In the genomic region with DNA sequence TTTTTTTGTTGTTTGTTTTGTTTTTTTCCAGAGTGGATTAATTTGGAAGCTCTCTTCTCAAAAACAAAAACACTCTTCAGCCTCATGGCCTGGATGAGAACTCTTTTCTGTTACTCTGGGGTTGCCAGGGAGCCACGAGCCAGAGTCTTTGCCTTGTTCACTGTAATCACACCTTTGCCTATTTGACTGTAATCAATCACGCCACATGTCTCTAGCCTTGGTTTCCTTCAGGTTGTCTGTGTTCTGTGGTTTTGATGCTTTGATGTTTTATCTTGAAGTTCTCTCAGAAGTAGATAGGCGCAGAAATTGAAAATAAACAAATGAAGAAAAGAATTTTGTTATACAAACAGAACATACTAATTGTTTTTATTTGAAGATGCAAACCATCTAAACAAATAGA, we compare ENCODE assay signal across 18 cellular contexts.
"Had no signal": no experiment of that assay in that cellular context is flagged by ENCODE, and none has a peak within 500 bp of the region (broad histone marks: within the 10 kb centered on the region; RNA-seq: fewer than 3 reads in every experiment).

No MANE protein-coding gene starts in this region.

- H3K36me3 ChIP-seq: esophagus squamous epithelium, lower lobe of right lung, thyroid gland had no signal

- H3K9me3 Mint-ChIP-seq: activated CD4-positive, alpha-beta memory T cell treated with anti-CD3 and anti-CD28 coated beads for 36 hours; activated naive CD4-positive, alpha-beta T cell treated with anti-CD3 and anti-CD28 coated beads, Interleukin-2, amount 50 U/mL, for 24 hours; activated T-cell treated with anti-CD3 and anti-CD28 coated beads, Interleukin-2, amount 50 U/mL, for 24 hours; activated T-helper 2 cell treated with anti-CD3 and anti-CD28 coated beads, Interferon-gamma antibody, Interleukin-2, Interleukin-4, amounts not matched to agents 10 μg/mL and 5 μg/mL and 100 μg/mL, durations not matched to agents 14 hours and 24 hours and 36 hours; T-helper 1 cell treated with Interleukin-12 subunit alpha and Interleukin-12 subunit beta and Interleukin-4 antibody, amounts not matched to agents 30 μg/mL and 1 μg/mL, for 36 hours had no signal

- H3K27ac ChIP-seq: esophagus squamous epithelium, hepatocyte, lower lobe of right lung, thyroid gland, VCaP had no signal

- DNase-seq: activated CD4-positive, alpha-beta memory T cell treated with anti-CD3 and anti-CD28 coated beads for 36 hours; activated CD4-positive, CD25-positive, alpha-beta regulatory T cell treated with anti-CD3 and anti-CD28 coated beads, Interleukin-2, amount 50 U/mL, for 72 hours; activated T-cell treated with anti-CD3 and anti-CD28 coated beads, Interleukin-2, amount 50 U/mL, for 24 hours; effector CD4-positive, alpha-beta T cell; esophagus squamous epithelium; left colon; lower lobe of right lung; occipital lobe; posterior cingulate gyrus; stimulated activated CD4-positive, alpha-beta T cell treated with anti-CD3 and anti-CD28 coated beads, Interleukin-12 subunit alpha, Interleukin-12 subunit beta, amount 100 ng/mL, for 4 hours; stimulated activated CD4-positive, alpha-beta T cell treated with anti-CD3 and anti-CD28 coated beads, Interleukin-1b, Interleukin-23, amount 100 ng/mL, for 48 hours; stimulated activated CD8-positive, alpha-beta memory T cell treated with anti-CD3 and anti-CD28 coated beads, Interleukin-4, amount 100 ng/mL, for 48 hours; thyroid gland had no signal

- H3K27me3 Mint-ChIP-seq: activated naive CD4-positive, alpha-beta T cell treated with anti-CD3 and anti-CD28 coated beads, Interleukin-2, amount 50 U/mL, for 24 hours had no signal

- H3K36me3 Mint-ChIP-seq: activated CD4-positive, alpha-beta memory T cell treated with anti-CD3 and anti-CD28 coated beads for 36 hours; activated naive CD4-positive, alpha-beta T cell treated with anti-CD3 and anti-CD28 coated beads, Interleukin-2, amount 50 U/mL, for 24 hours had no signal

- H3K4me3 Mint-ChIP-seq: activated CD4-positive, alpha-beta memory T cell treated with anti-CD3 and anti-CD28 coated beads for 36 hours; activated naive CD4-positive, alpha-beta T cell treated with anti-CD3 and anti-CD28 coated beads, Interleukin-2, amount 50 U/mL, for 24 hours; activated T-cell treated with anti-CD3 and anti-CD28 coated beads, Interleukin-2, amount 50 U/mL, for 24 hours; T-helper 1 cell treated with Interleukin-12 subunit alpha and Interleukin-12 subunit beta and Interleukin-4 antibody, amounts not matched to agents 30 μg/mL and 1 μg/mL, for 36 hours had no signal

- H3K27ac Mint-ChIP-seq: activated CD4-positive, alpha-beta memory T cell treated with anti-CD3 and anti-CD28 coated beads for 36 hours; activated naive CD4-positive, alpha-beta T cell treated with anti-CD3 and anti-CD28 coated beads, Interleukin-2, amount 50 U/mL, for 24 hours; activated T-cell treated with anti-CD3 and anti-CD28 coated beads, Interleukin-2, amount 50 U/mL, for 24 hours; activated T-helper 2 cell treated with anti-CD3 and anti-CD28 coated beads, Interferon-gamma antibody, Interleukin-2, Interleukin-4, amounts not matched to agents 10 μg/mL and 5 μg/mL and 100 μg/mL, durations not matched to agents 14 hours and 24 hours and 36 hours; T-helper 1 cell treated with Interleukin-12 subunit alpha and Interleukin-12 subunit beta and Interleukin-4 antibody, amounts not matched to agents 30 μg/mL and 1 μg/mL, for 36 hours had no signal

- H3K4me3 ChIP-seq: esophagus squamous epithelium, hepatocyte, lower lobe of right lung, thyroid gland had no signal

- H3K4me1 ChIP-seq: esophagus squamous epithelium, lower lobe of right lung, thyroid gland had no signal

- ATAC-seq: left colon, lower lobe of right lung had no signal

- H3K9me3 ChIP-seq: esophagus squamous epithelium, lower lobe of right lung, thyroid gland had no signal
